1 cellular context compared by ENCODE assay signal in the genomic region with DNA sequence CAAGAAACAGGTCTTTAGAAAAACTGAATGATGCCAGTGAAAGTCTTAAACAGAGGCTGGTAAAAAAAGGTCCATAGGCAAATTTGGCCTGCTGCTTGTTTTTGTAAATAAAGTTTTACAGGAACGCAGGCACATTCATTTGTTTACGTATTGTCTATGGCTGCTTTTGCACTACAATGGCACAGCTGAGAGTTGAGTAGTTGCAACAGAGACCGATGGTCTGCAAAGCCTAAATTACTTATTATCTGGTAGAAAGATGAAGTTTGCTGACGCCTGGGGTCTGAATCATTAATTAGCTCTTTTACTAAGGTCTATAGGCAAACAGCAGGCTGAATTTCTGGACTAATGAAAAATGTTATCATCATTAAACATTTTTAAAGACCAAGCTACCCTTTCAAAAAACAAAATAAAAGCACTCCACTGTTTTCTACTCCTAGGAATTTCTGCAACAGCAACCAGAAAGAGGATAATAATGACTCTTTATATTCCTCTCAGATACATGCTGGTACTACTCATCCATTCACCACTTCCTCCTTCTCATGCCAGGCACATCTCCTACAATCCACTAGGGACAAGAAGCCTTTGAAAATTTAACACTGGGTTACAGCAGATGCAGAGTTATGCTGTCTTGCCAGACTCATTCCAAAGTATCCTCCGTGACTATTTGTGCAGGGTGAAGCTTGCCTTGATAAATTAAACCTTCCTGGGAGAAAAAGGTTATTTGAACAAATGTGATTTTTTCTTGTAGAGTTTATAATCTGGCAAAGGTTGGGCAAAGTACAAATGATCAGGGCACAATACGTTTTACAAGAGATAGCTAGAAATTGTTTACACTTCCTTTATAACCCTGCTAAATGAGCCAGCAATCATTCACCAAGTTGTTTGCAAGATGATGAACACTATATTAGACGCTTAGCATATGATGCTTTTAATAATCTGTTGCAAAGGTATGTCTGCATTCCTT.
TF ChIP-seq lines count a peak whose summit lies in the region.

No MANE protein-coding gene starts in this region.

TF ChIP-seq in SK-N-SH, 30 proteins besides CTCF, POLR2A, EP300 and RAD21 (continued from another document):
- TF ChIP-seq, protein P1, sequence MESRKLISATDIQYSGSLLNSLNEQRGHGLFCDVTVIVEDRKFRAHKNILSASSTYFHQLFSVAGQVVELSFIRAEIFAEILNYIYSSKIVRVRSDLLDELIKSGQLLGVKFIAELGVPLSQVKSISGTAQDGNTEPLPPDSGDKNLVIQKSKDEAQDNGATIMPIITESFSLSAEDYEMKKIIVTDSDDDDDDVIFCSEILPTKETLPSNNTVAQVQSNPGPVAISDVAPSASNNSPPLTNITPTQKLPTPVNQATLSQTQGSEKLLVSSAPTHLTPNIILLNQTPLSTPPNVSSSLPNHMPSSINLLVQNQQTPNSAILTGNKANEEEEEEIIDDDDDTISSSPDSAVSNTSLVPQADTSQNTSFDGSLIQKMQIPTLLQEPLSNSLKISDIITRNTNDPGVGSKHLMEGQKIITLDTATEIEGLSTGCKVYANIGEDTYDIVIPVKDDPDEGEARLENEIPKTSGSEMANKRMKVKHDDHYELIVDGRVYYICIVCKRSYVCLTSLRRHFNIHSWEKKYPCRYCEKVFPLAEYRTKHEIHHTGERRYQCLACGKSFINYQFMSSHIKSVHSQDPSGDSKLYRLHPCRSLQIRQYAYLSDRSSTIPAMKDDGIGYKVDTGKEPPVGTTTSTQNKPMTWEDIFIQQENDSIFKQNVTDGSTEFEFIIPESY (IDR thresholded peaks at IDR 0.05; ENCODE audit: borderline replicate concordance, low read depth): no peak
